Comparison of ENCODE assay signal across 15 cellular contexts in genomic region chr7:78489851-78490250, GRCh38.
A peak's percentile ranks its signal among the peaks of the same experiment; 100 is the strongest.
DNase-seq lines count a peak whose midpoint lies in the region; ATAC-seq and TF ChIP-seq lines count a peak whose summit lies in the region.
"Had no signal": no experiment of that assay in that cellular context is flagged by ENCODE, and none has a peak within 500 bp of the region (broad histone marks: within the 10 kb centered on the region; RNA-seq: fewer than 3 reads in every experiment).

No MANE protein-coding gene starts in this region.

- H3K4me1 ChIP-seq in HUES64 (ENCODE audit: insufficient read depth, low read length), result peaks cover 45% of the 10 kb centered on the region
- peaks cover 3% of the 10 kb centered on the region for H3K4me1 ChIP-seq in endocrine pancreas (ENCODE audit: control insufficient read depth, insufficient read depth, low read length)
- no peaks in the 10 kb centered on the region for H3K4me1 ChIP-seq in mucosa of descending colon (ENCODE audit: low read depth)

- H3K27me3 ChIP-seq in HUES64 (ENCODE audit: insufficient read depth, low read length) (no peaks in the 10 kb centered on the region), endocrine pancreas (ENCODE audit: control insufficient read depth, insufficient read depth, low read length) (no peaks in the 10 kb centered on the region)

- no peaks in the 10 kb centered on the region for H3K36me3 Mint-ChIP-seq in neural crest cell (ENCODE audit: low read depth)
- H3K36me3 Mint-ChIP-seq in activated CD8-positive, alpha-beta T cell treated with anti-CD3 and anti-CD28 coated beads for 36 hours (ENCODE audit: low read depth), result no peaks in the 10 kb centered on the region

- POLR2A ChIA-PET in activated CD8-positive, alpha-beta T cell treated with anti-CD3 and anti-CD28 coated beads for 36 hours (lab: Charles Lee), result interaction anchor here (0.6 kb wide), 1 partner anchor 117 kb away, joined by 3 read pairs; no protein-coding TSS in a partner anchor

- H3K27ac Mint-ChIP-seq in neural crest cell (ENCODE audit: unreplicated experiment), result peak overlapping the region; percentile 97
- H3K27ac Mint-ChIP-seq in activated CD8-positive, alpha-beta T cell treated with anti-CD3 and anti-CD28 coated beads for 36 hours, result no peak overlapping the region

- no peak for TF ChIP-seq CTCF in neural crest cell (conservative IDR thresholded peaks at IDR 0.05)
- no peak for TF ChIP-seq CTCF in mucosa of descending colon (IDR thresholded peaks at IDR 0.05)
- no peak for TF ChIP-seq CTCF in activated CD8-positive, alpha-beta T cell treated with anti-CD3 and anti-CD28 coated beads for 36 hours (IDR thresholded peaks at IDR 0.05)

- H3K36me3 ChIP-seq in HUES64 (ENCODE audit: insufficient read depth, low read length) (peaks cover 6% of the 10 kb centered on the region; the same call in 1 of the 2 replicates), endocrine pancreas (ENCODE audit: control insufficient read depth, insufficient read depth, low read length) (no peaks in the 10 kb centered on the region), mucosa of descending colon (ENCODE audit: low read depth) (no peaks in the 10 kb centered on the region)

- H3K9me3 Mint-ChIP-seq in neural crest cell, result no peaks in the 10 kb centered on the region
- H3K9me3 Mint-ChIP-seq in activated CD8-positive, alpha-beta T cell treated with anti-CD3 and anti-CD28 coated beads for 36 hours, result no peaks in the 10 kb centered on the region

- DNase-seq in AG08395 (ENCODE audit: low spot score), result peak; percentile 20
- no peak for DNase-seq in neural crest cell (ENCODE audit: low read depth, low spot score)
- DNase-seq in NCI-H524 (lab: John Stamatoyannopoulos, UW), result no peak
- no peak for DNase-seq in mucosa of descending colon
- DNase-seq in activated CD8-positive, alpha-beta T cell treated with anti-CD3 and anti-CD28 coated beads for 36 hours, result no peak
- DNase-seq: activated CD4-positive, CD25-positive, alpha-beta regulatory T cell treated with anti-CD3 and anti-CD28 coated beads, Interleukin-2, amount 50 U/mL, for 72 hours; activated naive CD4-positive, alpha-beta T cell treated with anti-CD3 and anti-CD28 coated beads, Interleukin-2, amount 50 U/mL, for 16 hours; H7; NCI-H510A; stimulated activated naive CD4-positive, alpha-beta T cell treated with Interleukin-2 at 50 U/mL for 16 hours had no signal

- H3K4me3 Mint-ChIP-seq in neural crest cell, result peak overlapping the region; percentile 25
- H3K4me3 Mint-ChIP-seq in activated CD8-positive, alpha-beta T cell treated with anti-CD3 and anti-CD28 coated beads for 36 hours, result no peak overlapping the region

- H3K9ac ChIP-seq in HUES64 (ENCODE audit: low read depth, low read length) (peak overlapping the region; percentile 39; the same call in 1 of the 2 replicates), endocrine pancreas (ENCODE audit: control insufficient read depth, insufficient read depth, low read length) (no peak overlapping the region)

- H3K4me1 Mint-ChIP-seq in neural crest cell, result peaks cover 13% of the 10 kb centered on the region
- no peaks in the 10 kb centered on the region for H3K4me1 Mint-ChIP-seq in activated CD8-positive, alpha-beta T cell treated with anti-CD3 and anti-CD28 coated beads for 36 hours (ENCODE audit: low read depth)

- CTCF ChIA-PET in activated CD8-positive, alpha-beta T cell treated with anti-CD3 and anti-CD28 coated beads for 36 hours (lab: Charles Lee), result no interaction called here

- H3K4me3 ChIP-seq in HUES64 (ENCODE audit: low read length), result no peak overlapping the region
- H3K4me3 ChIP-seq in endocrine pancreas (ENCODE audit: control insufficient read depth, insufficient read depth, low read length), result peak overlapping the region; percentile 46
- H3K4me3 ChIP-seq in mucosa of descending colon, result no peak overlapping the region
- H3K4me3 ChIP-seq: lung had no signal

- peak overlapping the region; percentile 37; the same call in 1 of the 2 replicates for H3K27ac ChIP-seq in HUES64 (ENCODE audit: low read depth, low read length)
- H3K27ac ChIP-seq: epithelial cell of prostate had no signal

- no peaks in the 10 kb centered on the region for H3K27me3 Mint-ChIP-seq in neural crest cell (ENCODE audit: low read depth)
- H3K27me3 Mint-ChIP-seq in activated CD8-positive, alpha-beta T cell treated with anti-CD3 and anti-CD28 coated beads for 36 hours, result no peaks in the 10 kb centered on the region

- no peaks in the 10 kb centered on the region for H3K9me3 ChIP-seq in HUES64 (ENCODE audit: insufficient read depth, low read depth, low read length)
- H3K9me3 ChIP-seq in endocrine pancreas (ENCODE audit: control insufficient read depth, low read length), result no peaks in the 10 kb centered on the region
- no peaks in the 10 kb centered on the region for H3K9me3 ChIP-seq in mucosa of descending colon

- ATAC-seq in mucosa of descending colon, result no peak
- ATAC-seq in activated CD8-positive, alpha-beta T cell treated with anti-CD3 and anti-CD28 coated beads for 36 hours, result no peak
- no peak for ATAC-seq in GM18519 (IDR thresholded peaks at IDR 0.05; ENCODE audit: low FRiP score, unreplicated experiment)

- WGBS in HUES64, result 100% methylated on average over 1 of the region's 1 CpG

- intact Hi-C loops in mucosa of descending colon (cut with DNase I, micrococcal nuclease), result no loop called here
- intact Hi-C loops in activated CD8-positive, alpha-beta T cell treated with anti-CD3 and anti-CD28 coated beads for 36 hours (cut with micrococcal nuclease), result no loop called here
